In genomic region chr2:54845514-54845913, GRCh38 we compare ENCODE assay signal across 21 cellular contexts.
DNase-seq lines count a peak whose midpoint lies in the region; ATAC-seq and TF ChIP-seq lines count a peak whose summit lies in the region.
"Had no signal": no experiment of that assay in that cellular context is flagged by ENCODE, and none has a peak within 500 bp of the region (broad histone marks: within the 10 kb centered on the region; RNA-seq: fewer than 3 reads in every experiment).

No MANE protein-coding gene starts in this region.

- no peaks in the 10 kb centered on the region for H3K9me2 ChIP-seq in OCI-LY7 (ENCODE audit: insufficient read depth, low read length)

- ATAC-seq in GM18499 (IDR thresholded peaks at IDR 0.05; ENCODE audit: insufficient read depth, unreplicated experiment) (peak; percentile 73), GM21786 (IDR thresholded peaks at IDR 0.05; ENCODE audit: unreplicated experiment) (peak; percentile 53), HG03354 (IDR thresholded peaks at IDR 0.05; ENCODE audit: poor library complexity, severe bottlenecking, unreplicated experiment) (no peak)
- ATAC-seq: gastrocnemius medialis, sciatic nerve had no signal

- H3K79me2 ChIP-seq in OCI-LY7 (ENCODE audit: insufficient read depth, low read depth, low read length) = no peaks in the 10 kb centered on the region

- peak overlapping the region; percentile 30 for H3K4me2 ChIP-seq in OCI-LY7 (ENCODE audit: low read length)

- CTCF ChIA-PET in OCI-LY7 (lab: Charles Lee; ENCODE audit: unreplicated experiment) = no interaction called here

- POLR2A ChIA-PET in OCI-LY7 (lab: Charles Lee) = interaction anchor here (0.7 kb wide), 1 partner anchor 12 kb away, joined by 4 read pairs; no protein-coding TSS in a partner anchor

- peaks cover 16% of the 10 kb centered on the region for H3K4me1 ChIP-seq in OCI-LY7 (ENCODE audit: insufficient read depth, low read length, poor library complexity, severe bottlenecking)
- H3K4me1 ChIP-seq: BE2C, colonic mucosa, gastrocnemius medialis, suprapubic skin had no signal

- H4K20me1 ChIP-seq in OCI-LY7 (ENCODE audit: insufficient read depth, low read length) = no peaks in the 10 kb centered on the region

- H3K27ac ChIP-seq in OCI-LY7 (ENCODE audit: low read depth, low read length, poor library complexity, severe bottlenecking) = peak overlapping the region; percentile 46
- H3K27ac ChIP-seq: colonic mucosa, gastrocnemius medialis, ovary, suprapubic skin had no signal

- BruUV-seq in OCI-LY7 (replicated peaks; lab: Mats Ljungman, UMichigan) = no TSS peak

- no peak for TF ChIP-seq CTCF in OCI-LY7 (conservative IDR thresholded peaks at IDR 0.05; ENCODE audit: low read length)

- peaks cover 94% of the 10 kb centered on the region for H3K36me3 ChIP-seq in OCI-LY7 (ENCODE audit: insufficient read depth, low read length)
- H3K36me3 ChIP-seq: colonic mucosa, gastrocnemius medialis, ovary, suprapubic skin had no signal

- H3K4me3 ChIP-seq in OCI-LY7 (ENCODE audit: low read depth, low read length, poor library complexity, severe bottlenecking) (no peak overlapping the region), skeletal muscle cell (ENCODE audit: low read depth, low read length) (no peak overlapping the region)
- H3K4me3 ChIP-seq: colonic mucosa, gastrocnemius medialis, ovary, suprapubic skin had no signal

- intact Hi-C loops in OCI-LY7 (cut with micrococcal nuclease; ENCODE audit: unreplicated experiment) = no loop called here

- DNase-seq in OCI-LY7 (ENCODE audit: low spot score) = no peak
- DNase-seq in skeletal muscle cell (ENCODE audit: low read depth) = peak; percentile 36
- no peak for DNase-seq in stimulated activated CD4-positive, alpha-beta T cell treated with anti-CD3 and anti-CD28 coated beads, Interleukin-2, amount 100 ng/mL, for 24 hours
- no peak for DNase-seq in NCI-H510A (lab: John Stamatoyannopoulos, UW)
- DNase-seq in nucleus accumbens (lab: John Stamatoyannopoulos, UW) = no peak
- DNase-seq: activated CD4-positive, alpha-beta T cell treated with anti-CD3 and anti-CD28 coated beads, Interleukin-2, amount 10 ng/mL, durations not matched to agents 7 days and 5 days; activated naive CD4-positive, alpha-beta T cell; aorta; BE2C; colonic mucosa; gastrocnemius medialis; GOT3; NCI-H774; ovary; stimulated activated CD4-positive, alpha-beta T cell treated with anti-CD3 and anti-CD28 coated beads, Interleukin-4, amount 100 ng/mL, for 4 hours; stimulated activated CD8-positive, alpha-beta memory T cell treated with anti-CD3 and anti-CD28 coated beads, Interleukin-4, amount 100 ng/mL, for 48 hours had no signal

- H3K9me3 ChIP-seq in OCI-LY7 (ENCODE audit: low read length) = no peaks in the 10 kb centered on the region
- H3K9me3 ChIP-seq: BE2C, colonic mucosa, gastrocnemius medialis, ovary, suprapubic skin had no signal

- no peak overlapping the region for H2AFZ ChIP-seq in OCI-LY7 (ENCODE audit: low read length)
